In genomic region chrX:153968255-153968654, GRCh38 we compare ENCODE assay signal across 1 cellular context.
TF ChIP-seq lines count a peak whose summit lies in the region.

No MANE protein-coding gene starts in this region.

TF ChIP-seq in GM12878, 131 proteins besides CTCF, POLR2A, EP300 and RAD21:
- TF ChIP-seq CHD1 (IDR thresholded peaks at IDR 0.05; ENCODE audit: low read depth, low read length) (no peak), RB1 (IDR thresholded peaks at IDR 0.05; ENCODE audit: borderline replicate concordance) (no peak), IKZF2 (IDR thresholded peaks at IDR 0.05) (no peak), LARP7 (IDR thresholded peaks at IDR 0.05) (no peak)
